Comparison of ENCODE assay signal across 9 cellular contexts in the genomic region with DNA sequence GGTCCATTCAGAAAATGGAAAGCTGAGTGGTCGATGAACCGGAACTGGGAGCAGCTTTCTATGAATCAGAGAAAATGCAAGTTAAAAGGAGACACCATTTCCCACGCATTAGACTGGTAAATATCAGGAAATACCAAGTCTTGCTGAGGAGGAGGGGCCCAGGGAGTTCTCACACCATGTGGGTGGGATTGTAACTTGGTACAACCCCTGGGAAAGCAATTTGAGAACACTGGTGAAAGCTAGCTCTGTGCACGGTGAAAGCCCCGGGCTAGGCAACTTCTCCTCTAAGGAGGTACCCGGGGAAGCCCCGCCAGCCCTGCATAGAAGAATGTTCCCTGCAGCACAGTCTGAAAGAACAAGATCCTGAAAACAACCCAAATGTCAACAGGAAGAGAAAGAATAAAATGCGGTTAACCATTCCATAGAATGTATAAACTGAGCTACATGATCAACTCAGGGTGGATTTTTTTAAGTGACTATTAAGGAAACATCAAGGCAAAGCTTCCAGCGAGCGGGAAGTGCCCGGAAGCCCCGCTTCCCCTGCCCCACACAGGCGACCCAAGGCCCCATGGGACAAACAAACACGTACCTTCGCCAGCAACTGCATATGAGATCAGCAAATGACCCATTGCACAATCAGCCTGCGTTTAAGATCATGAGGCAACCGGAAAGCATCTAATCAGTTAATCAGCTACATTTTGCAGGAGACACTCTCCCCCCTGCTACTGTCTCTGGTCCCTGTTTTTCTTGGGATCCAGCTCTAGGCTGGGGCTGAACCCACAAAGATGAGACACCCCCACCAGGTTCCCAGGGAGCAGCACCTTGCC. TPM values are rescaled to one million over a fixed set of nuclear protein-coding genes. Genes with fewer than 3 reads are reported as not detected.
DNase-seq lines count a peak whose midpoint lies in the region; ATAC-seq, FAIRE-seq and TF ChIP-seq lines count a peak whose summit lies in the region.
"Had no signal": no experiment of that assay in that cellular context is flagged by ENCODE, and none has a peak within 500 bp of the region (broad histone marks: within the 10 kb centered on the region; RNA-seq: fewer than 3 reads in every experiment).

No MANE protein-coding gene starts in this region.

- no peak overlapping the region for H3K4me3 ChIP-seq in kidney (ENCODE audit: low read length in 2 of 2)

- no peak overlapping the region for H3K9ac ChIP-seq in kidney (ENCODE audit: low read length in 2 of 2)

- H3K27ac ChIP-seq in VCaP (peak overlapping the region; percentile 76; the same call in 1 of the 2 replicates), kidney (ENCODE audit: low read depth in 2 of 2, low read length in 2 of 2) (peak overlapping the region in 1 of 2 donors; percentile 56)

- H3K4me1 ChIP-seq in kidney (ENCODE audit: control insufficient read depth in 1 of 2, insufficient read depth in 1 of 2, low read depth in 1 of 2, low read length in 2 of 2), result peaks cover 6 to 32% of the 10 kb centered on the region in 2 donors

- intact Hi-C loops in kidney (cut with DNase I), result no loop called here

- peak; percentile 12 for DNase-seq in activated CD8-positive, alpha-beta memory T cell treated with anti-CD3 and anti-CD28 coated beads, Interleukin-2, amount 50 U/mL, for 48 hours
- no peak for DNase-seq in activated CD8-positive, alpha-beta memory T cell treated with anti-CD3 and anti-CD28 coated beads for 24 hours
- DNase-seq in kidney, result peak; percentile 93
- DNase-seq in ureter (ENCODE audit: low spot score), result peak; percentile 77
- no peak for DNase-seq in COLO668 (lab: John Stamatoyannopoulos, UW; ENCODE audit: unreplicated experiment)
- DNase-seq: DND-41 had no signal

- no peaks in the 10 kb centered on the region for H3K9me3 ChIP-seq in kidney (ENCODE audit: control insufficient read depth in 1 of 2, low read length in 2 of 2)

- no peak for FAIRE-seq in kidney (lab: Jason Lieb, UNC)

- TF ChIP-seq CTCF in VCaP (conservative IDR thresholded peaks at IDR 0.05) (no peak), kidney (IDR thresholded peaks at IDR 0.05; ENCODE audit: borderline replicate concordance, extremely low read depth, insufficient read depth) (no peak)

- no peak for ATAC-seq in GM19035 (IDR thresholded peaks at IDR 0.05; ENCODE audit: unreplicated experiment)
- ATAC-seq in HG03378 (IDR thresholded peaks at IDR 0.05; ENCODE audit: unreplicated experiment), result no peak

- peaks cover 6% of the 10 kb centered on the region in 2 donors for H3K36me3 ChIP-seq in kidney (ENCODE audit: control insufficient read depth in 1 of 2, insufficient read depth in 2 of 2, low read length in 2 of 2)

RNA-seq across cellular contexts. Expression of a gene that starts 11.3 kb away (rescaled TPM):
- 57.8 TPM for total RNA-seq in kidney
- polyA plus RNA-seq in kidney (ENCODE audit: insufficient read depth, low read depth, low replicate concordance), result 4.0 TPM
- total RNA-seq in ureter, result 77.1 TPM

Comparison
In these comparisons a context has a peak if more than half of its experiments do, and no peak if none do; other contexts are left out.
1. DNase-seq: peak in activated CD8-positive, alpha-beta memory T cell treated with anti-CD3 and anti-CD28 coated beads, Interleukin-2, amount 50 U/mL, for 48 hours (single experiment), kidney (single experiment) and ureter (single experiment); none in activated CD8-positive, alpha-beta memory T cell treated with anti-CD3 and anti-CD28 coated beads for 24 hours (single experiment) and COLO668 (single experiment).